8 cellular contexts compared by ENCODE assay signal in the genomic region with DNA sequence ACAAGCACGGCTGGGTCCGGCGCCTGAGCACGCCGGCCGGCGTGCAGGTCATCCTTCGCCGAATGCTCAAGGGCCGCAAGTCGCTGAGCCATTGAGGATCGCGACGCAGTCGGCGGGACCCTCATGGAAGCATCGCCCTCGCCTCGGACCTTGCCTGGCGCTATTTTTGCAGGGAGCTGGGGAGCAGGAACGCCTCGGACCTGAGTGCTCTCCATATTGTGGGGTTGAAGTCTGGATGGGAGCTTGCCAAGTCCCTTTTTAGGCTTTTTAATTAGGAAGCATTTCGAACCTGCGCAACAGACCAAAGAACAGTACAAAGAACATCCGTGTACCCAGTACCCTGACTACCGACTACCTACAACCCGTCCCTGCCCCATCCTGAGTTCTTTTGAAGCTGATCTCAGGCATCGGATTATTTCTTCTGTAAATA. TPM values are rescaled to one million over a fixed set of nuclear protein-coding genes. Genes with fewer than 3 reads are reported as not detected.
DNase-seq lines count a peak whose midpoint lies in the region; ATAC-seq, FAIRE-seq and TF ChIP-seq lines count a peak whose summit lies in the region.

No MANE protein-coding gene starts in this region.

- H3K27me3 Mint-ChIP-seq in activated naive CD4-positive, alpha-beta T cell treated with anti-CD3 and anti-CD28 coated beads, Interleukin-2, amount 50 U/mL, for 24 hours, result no peaks in the 10 kb centered on the region
- H3K27me3 Mint-ChIP-seq in activated naive CD8-positive, alpha-beta T cell treated with anti-CD3 and anti-CD28 coated beads, Interleukin-2, amount 10 ng/mL, durations not matched to agents 7 days and 5 days, result no peaks in the 10 kb centered on the region

- no peak for TF ChIP-seq POLR2A in tibial nerve (IDR thresholded peaks at IDR 0.05)

- H3K9ac ChIP-seq in liver (ENCODE audit: low read depth in 1 of 2, low read length in 2 of 2), result peak overlapping the region; percentile 68 to 79

- H3K4me1 ChIP-seq in liver (ENCODE audit: control insufficient read depth in 4 of 4, insufficient read depth in 4 of 4, low read length in 3 of 4) (peaks cover 10 to 61% (median 48%) of the 10 kb centered on the region in 4 donors), tibial nerve (peaks cover 0 to 75% (median 44%) of the 10 kb centered on the region in 4 donors)

- TF ChIP-seq CTCF in liver (IDR thresholded peaks at IDR 0.05; ENCODE audit: low read depth, low read length, missing input control) (no peak), tibial nerve (IDR thresholded peaks at IDR 0.05) (no peak)

- H3K4me1 Mint-ChIP-seq in activated naive CD4-positive, alpha-beta T cell treated with anti-CD3 and anti-CD28 coated beads, Interleukin-2, amount 50 U/mL, for 24 hours, result peaks cover 58% of the 10 kb centered on the region
- peaks cover 39% of the 10 kb centered on the region for H3K4me1 Mint-ChIP-seq in activated naive CD8-positive, alpha-beta T cell treated with anti-CD3 and anti-CD28 coated beads, Interleukin-2, amount 10 ng/mL, durations not matched to agents 7 days and 5 days

- H3K4me3 ChIP-seq in liver (ENCODE audit: low read depth in 1 of 3, low read length in 3 of 3) (peak overlapping the region; percentile 78 to 94 (median 81)), tibial nerve (peak overlapping the region; percentile 66 to 72 (median 68))

- no peaks in the 10 kb centered on the region for H3K9me3 ChIP-seq in liver (ENCODE audit: control insufficient read depth in 4 of 4, low read length in 3 of 4)
- H3K9me3 ChIP-seq in tibial nerve, result no peaks in the 10 kb centered on the region

- peak overlapping the region; percentile 86 for H3K27ac Mint-ChIP-seq in activated naive CD4-positive, alpha-beta T cell treated with anti-CD3 and anti-CD28 coated beads, Interleukin-2, amount 50 U/mL, for 24 hours
- H3K27ac Mint-ChIP-seq in activated naive CD8-positive, alpha-beta T cell treated with anti-CD3 and anti-CD28 coated beads, Interleukin-2, amount 10 ng/mL, durations not matched to agents 7 days and 5 days, result peak overlapping the region; percentile 89

- no peaks in the 10 kb centered on the region for H3K36me3 ChIP-seq in liver (ENCODE audit: control insufficient read depth in 4 of 4, insufficient read depth in 3 of 4, low read depth in 1 of 4, low read length in 3 of 4)
- peaks cover 0 to 2% (median 0%) of the 10 kb centered on the region in 3 donors for H3K36me3 ChIP-seq in tibial nerve

- H3K36me3 Mint-ChIP-seq in activated naive CD4-positive, alpha-beta T cell treated with anti-CD3 and anti-CD28 coated beads, Interleukin-2, amount 50 U/mL, for 24 hours, result no peaks in the 10 kb centered on the region
- H3K36me3 Mint-ChIP-seq in activated naive CD8-positive, alpha-beta T cell treated with anti-CD3 and anti-CD28 coated beads, Interleukin-2, amount 10 ng/mL, durations not matched to agents 7 days and 5 days, result peaks cover 1% of the 10 kb centered on the region

- POLR2A ChIA-PET in activated naive CD8-positive, alpha-beta T cell treated with anti-CD3 and anti-CD28 coated beads, Interleukin-2, amount 10 ng/mL, durations not matched to agents 7 days and 5 days (lab: Charles Lee), result interaction anchor here (0.7 to 3.8 kb wide), 4 partner anchors 15 to 91 kb away, joined by 3 to 45 read pairs (median 4); a partner anchor contains a TSS

- H3K27me3 ChIP-seq in liver (ENCODE audit: control insufficient read depth in 4 of 4, insufficient read depth in 4 of 4, low read length in 3 of 4) (no peaks in the 10 kb centered on the region), tibial nerve (no peaks in the 10 kb centered on the region)

- no peak for DNase-seq in activated naive CD4-positive, alpha-beta T cell (lab: John Stamatoyannopoulos, UW)
- no peak for DNase-seq in activated naive CD8-positive, alpha-beta T cell treated with anti-CD3 and anti-CD28 coated beads, Interleukin-2, amount 10 ng/mL, durations not matched to agents 7 days and 5 days
- DNase-seq in tibial nerve (ENCODE audit: low spot score in 2 of 2) (no peak), 8988T (no peak), RCC 7860 (ENCODE audit: low spot score) (no peak)

- H3K27ac ChIP-seq in liver (ENCODE audit: low read depth in 1 of 2, low read length in 2 of 2) (peak overlapping the region; percentile 88 to 93), tibial nerve (peak overlapping the region; percentile 81 to 90 (median 86))

- no peak for FAIRE-seq in RCC 7860 (lab: Jason Lieb, UNC)

- no peak for TF ChIP-seq RAD21 in liver (IDR thresholded peaks at IDR 0.05)

- no peak for ATAC-seq in activated naive CD8-positive, alpha-beta T cell treated with anti-CD3 and anti-CD28 coated beads, Interleukin-2, amount 10 ng/mL, durations not matched to agents 7 days and 5 days (ENCODE audit: low read depth)
- ATAC-seq in GM18502 (IDR thresholded peaks at IDR 0.05; ENCODE audit: poor library complexity, unreplicated experiment), result no peak

- H3K9me3 Mint-ChIP-seq in activated naive CD4-positive, alpha-beta T cell treated with anti-CD3 and anti-CD28 coated beads, Interleukin-2, amount 50 U/mL, for 24 hours, result no peaks in the 10 kb centered on the region
- H3K9me3 Mint-ChIP-seq in activated naive CD8-positive, alpha-beta T cell treated with anti-CD3 and anti-CD28 coated beads, Interleukin-2, amount 10 ng/mL, durations not matched to agents 7 days and 5 days, result no peaks in the 10 kb centered on the region

- TF ChIP-seq EP300 in tibial nerve (IDR thresholded peaks at IDR 0.05), result no peak

- WGBS in liver, result 4% methylated on average over 28 of the region's 28 CpGs
- WGBS in tibial nerve, 2 donors, result 6 to 8% methylated on average over 25 to 26 of the region's 28 CpGs

- peak overlapping the region; percentile 91 for H3K4me3 Mint-ChIP-seq in activated naive CD4-positive, alpha-beta T cell treated with anti-CD3 and anti-CD28 coated beads, Interleukin-2, amount 50 U/mL, for 24 hours
- peak overlapping the region; percentile 91 for H3K4me3 Mint-ChIP-seq in activated naive CD8-positive, alpha-beta T cell treated with anti-CD3 and anti-CD28 coated beads, Interleukin-2, amount 10 ng/mL, durations not matched to agents 7 days and 5 days

TF ChIP-seq in liver, 16 proteins besides CTCF, POLR2A, EP300 and RAD21 (continues in another document):
- TF ChIP-seq FOXA1 (IDR thresholded peaks at IDR 0.05) (no peak), JUND (IDR thresholded peaks at IDR 0.05) (no peak), GABPA (IDR thresholded peaks at IDR 0.05 in 1 of 2, conservative IDR thresholded peaks at IDR 0.05 in 1 of 2) (no peak), HNF4A (conservative IDR thresholded peaks at IDR 0.05) (peak; percentile 80 to 85), HNF4G (IDR thresholded peaks at IDR 0.05) (no peak), TAF1 (conservative IDR thresholded peaks at IDR 0.05) (peak; percentile 41), YY1 (IDR thresholded peaks at IDR 0.05) (peak; percentile 11), SP1 (IDR thresholded peaks at IDR 0.05) (peak; percentile 33), RXRA (IDR thresholded peaks at IDR 0.05) (no peak), NR2F2 (IDR thresholded peaks at IDR 0.05) (no peak), EGR1 (IDR thresholded peaks at IDR 0.05; ENCODE audit: low read depth in 2 of 2) (no peak)
- TF ChIP-seq, protein P1, sequence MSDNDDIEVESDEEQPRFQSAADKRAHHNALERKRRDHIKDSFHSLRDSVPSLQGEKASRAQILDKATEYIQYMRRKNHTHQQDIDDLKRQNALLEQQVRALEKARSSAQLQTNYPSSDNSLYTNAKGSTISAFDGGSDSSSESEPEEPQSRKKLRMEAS (IDR thresholded peaks at IDR 0.05), result no peak
- TF ChIP-seq, protein P2, sequence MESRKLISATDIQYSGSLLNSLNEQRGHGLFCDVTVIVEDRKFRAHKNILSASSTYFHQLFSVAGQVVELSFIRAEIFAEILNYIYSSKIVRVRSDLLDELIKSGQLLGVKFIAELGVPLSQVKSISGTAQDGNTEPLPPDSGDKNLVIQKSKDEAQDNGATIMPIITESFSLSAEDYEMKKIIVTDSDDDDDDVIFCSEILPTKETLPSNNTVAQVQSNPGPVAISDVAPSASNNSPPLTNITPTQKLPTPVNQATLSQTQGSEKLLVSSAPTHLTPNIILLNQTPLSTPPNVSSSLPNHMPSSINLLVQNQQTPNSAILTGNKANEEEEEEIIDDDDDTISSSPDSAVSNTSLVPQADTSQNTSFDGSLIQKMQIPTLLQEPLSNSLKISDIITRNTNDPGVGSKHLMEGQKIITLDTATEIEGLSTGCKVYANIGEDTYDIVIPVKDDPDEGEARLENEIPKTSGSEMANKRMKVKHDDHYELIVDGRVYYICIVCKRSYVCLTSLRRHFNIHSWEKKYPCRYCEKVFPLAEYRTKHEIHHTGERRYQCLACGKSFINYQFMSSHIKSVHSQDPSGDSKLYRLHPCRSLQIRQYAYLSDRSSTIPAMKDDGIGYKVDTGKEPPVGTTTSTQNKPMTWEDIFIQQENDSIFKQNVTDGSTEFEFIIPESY (IDR thresholded peaks at IDR 0.05), result no peak

RNA-seq across cellular contexts. Expression of a gene that starts 0.6 kb away (rescaled TPM):
- 10 to 100 TPM; 88.0 to 92.8 TPM for total RNA-seq in activated naive CD8-positive, alpha-beta T cell treated with anti-CD3 and anti-CD28 coated beads, Interleukin-2, amount 10 ng/mL, durations not matched to agents 7 days and 5 days
- total RNA-seq in liver (100 to 1,000 TPM in 1 of 2 donors, 10 to 100 TPM in 1; 23.3 to 123 TPM), tibial nerve (100 to 1,000 TPM; 143 to 187 (median 175) TPM)
- polyA plus RNA-seq in liver, result 100 to 1,000 TPM; 158 to 301 TPM

RNA-seq across cellular contexts. Expression of a gene that starts 3.1 kb away (rescaled TPM):
- 10 to 100 TPM; 44.1 to 46.7 TPM for total RNA-seq in activated naive CD8-positive, alpha-beta T cell treated with anti-CD3 and anti-CD28 coated beads, Interleukin-2, amount 10 ng/mL, durations not matched to agents 7 days and 5 days
- total RNA-seq in liver, result 10 to 100 TPM in 1 of 2 donors, 1 to 10 TPM in 1; 7.9 to 13.5 TPM
- 10 to 100 TPM; 28.2 to 37.9 TPM for polyA plus RNA-seq in liver
- total RNA-seq in tibial nerve, result 10 to 100 TPM in 1 of 4 donors, 1 to 10 TPM in 3; 5.7 to 14.7 (median 7.8) TPM

RNA-seq across cellular contexts. Expression of a gene that starts 3.1 kb away (rescaled TPM):
- 10 to 100 TPM; 12.4 to 12.9 TPM for total RNA-seq in activated naive CD8-positive, alpha-beta T cell treated with anti-CD3 and anti-CD28 coated beads, Interleukin-2, amount 10 ng/mL, durations not matched to agents 7 days and 5 days
- total RNA-seq in liver (10 to 100 TPM in 1 of 2 donors, 1 to 10 TPM in 1; 6.3 to 26.9 TPM), tibial nerve (10 to 100 TPM; 15.7 to 22.9 (median 19.9) TPM)
- 10 to 100 TPM in 1 of 2 donors, 1 to 10 TPM in 1; 8.6 to 20.2 TPM for polyA plus RNA-seq in liver

RNA-seq across cellular contexts. Expression of a gene that starts 24.6 kb away (rescaled TPM):
- 1 to 10 TPM; 5.7 to 5.8 TPM for total RNA-seq in activated naive CD8-positive, alpha-beta T cell treated with anti-CD3 and anti-CD28 coated beads, Interleukin-2, amount 10 ng/mL, durations not matched to agents 7 days and 5 days
- total RNA-seq in liver (10 to 100 TPM in 1 of 2 donors, under 1 TPM in 1; 0.42 to 43.2 TPM), tibial nerve (1 to 10 TPM in 2 of 4 donors, under 1 TPM in 2; 0.44 to 2.1 (median 0.90) TPM)
- polyA plus RNA-seq in liver, result under 1 TPM; 0.10 to 0.15 TPM

RNA-seq across cellular contexts. Expression of a gene that starts 28.4 kb away (rescaled TPM):
- total RNA-seq in activated naive CD8-positive, alpha-beta T cell treated with anti-CD3 and anti-CD28 coated beads, Interleukin-2, amount 10 ng/mL, durations not matched to agents 7 days and 5 days, result 10 to 100 TPM; 19.5 to 23.1 TPM
- total RNA-seq in liver, result 1 to 10 TPM; 1.8 to 5.8 TPM
- 1 to 10 TPM in 1 of 2 donors, under 1 TPM in 1; 0.75 to 2.3 TPM for polyA plus RNA-seq in liver
- 10 to 100 TPM; 10.7 to 23.1 (median 13.3) TPM for total RNA-seq in tibial nerve
